ENCODE assay signal across 15 cellular contexts in genomic region chr5:107431536-107431935, GRCh38.
"Had no signal": no experiment of that assay in that cellular context is flagged by ENCODE, and none has a peak within 500 bp of the region (broad histone marks: within the 10 kb centered on the region; RNA-seq: fewer than 3 reads in every experiment).

No MANE protein-coding gene starts in this region.

- H3K4me3 Mint-ChIP-seq: brain; mesothelial cell of epicardium; naive B cell; stimulated activated memory B cell treated with anti-CD40 and anti-IgM and Interleukin-4, amounts not matched to agents 10 μg/mL and 1 μg/mL and 100 μg/mL, for 72 hours; T-helper 17 cell had no signal

- H3K27ac ChIP-seq: parathyroid adenoma had no signal

- H3K79me2 ChIP-seq: parathyroid adenoma had no signal

- FAIRE-seq: small intestine, TTC549 had no signal

- H3K27me3 ChIP-seq: transverse colon had no signal

- H3K4me1 ChIP-seq: parathyroid adenoma had no signal

- H3K9me3 Mint-ChIP-seq: activated T-helper 2 cell treated with anti-CD3 and anti-CD28 coated beads, Interferon-gamma antibody, Interleukin-2, Interleukin-4, amounts not matched to agents 10 μg/mL and 5 μg/mL and 100 μg/mL, durations not matched to agents 14 hours and 24 hours and 36 hours; brain; mesothelial cell of epicardium; stimulated activated memory B cell treated with anti-CD40 and anti-IgM and Interleukin-4, amounts not matched to agents 10 μg/mL and 1 μg/mL and 100 μg/mL, for 72 hours had no signal

- H3K36me3 Mint-ChIP-seq: naive B cell; stimulated activated memory B cell treated with anti-CD40 and anti-IgM and Interleukin-4, amounts not matched to agents 10 μg/mL and 1 μg/mL and 100 μg/mL, for 72 hours had no signal

- H3K36me3 ChIP-seq: transverse colon had no signal

- DNase-seq: activated naive CD4-positive, alpha-beta T cell treated with anti-CD3 and anti-CD28 coated beads, Interleukin-2, amount 50 U/mL, for 16 hours; amniotic stem cell; erythroblast; naive B cell; retina; small intestine; T-helper 17 cell; transverse colon had no signal

- H3K9ac ChIP-seq: parathyroid adenoma had no signal

- H3K27me3 Mint-ChIP-seq: stimulated activated memory B cell treated with anti-CD40 and anti-IgM and Interleukin-4, amounts not matched to agents 10 μg/mL and 1 μg/mL and 100 μg/mL, for 72 hours had no signal

- H3K4me1 Mint-ChIP-seq: naive B cell; stimulated activated memory B cell treated with anti-CD40 and anti-IgM and Interleukin-4, amounts not matched to agents 10 μg/mL and 1 μg/mL and 100 μg/mL, for 72 hours; T-helper 17 cell had no signal

- H3K4me3 ChIP-seq: transverse colon had no signal

- H3K9me3 ChIP-seq: transverse colon had no signal

- ATAC-seq: activated CD4-positive, CD25-positive, alpha-beta regulatory T cell treated with anti-CD3 and anti-CD28 coated beads, Interleukin-2, amount 50 U/mL, for 24 hours; stimulated activated memory B cell treated with anti-CD40 and anti-IgM and Interleukin-4, amounts not matched to agents 10 μg/mL and 1 μg/mL and 100 μg/mL, for 72 hours; T-helper 17 cell had no signal

- H2AFZ ChIP-seq: parathyroid adenoma had no signal

- H3K27ac Mint-ChIP-seq: activated T-helper 2 cell treated with anti-CD3 and anti-CD28 coated beads, Interferon-gamma antibody, Interleukin-2, Interleukin-4, amounts not matched to agents 10 μg/mL and 5 μg/mL and 100 μg/mL, durations not matched to agents 14 hours and 24 hours and 36 hours; mesothelial cell of epicardium; naive B cell; stimulated activated memory B cell treated with anti-CD40 and anti-IgM and Interleukin-4, amounts not matched to agents 10 μg/mL and 1 μg/mL and 100 μg/mL, for 72 hours; T-helper 17 cell had no signal
